Comparison of ENCODE assay signal across 9 cellular contexts in genomic region chr11:92226331-92227232, GRCh38. TPM values are rescaled to one million over a fixed set of nuclear protein-coding genes. Genes with fewer than 3 reads are reported as not detected.
A peak's percentile ranks its signal among the peaks of the same experiment; 100 is the strongest.
DNase-seq lines count a peak whose midpoint lies in the region; ATAC-seq, FAIRE-seq and TF ChIP-seq lines count a peak whose summit lies in the region.
"Had no signal": no experiment of that assay in that cellular context is flagged by ENCODE, and none has a peak within 500 bp of the region (broad histone marks: within the 10 kb centered on the region; RNA-seq: fewer than 3 reads in every experiment).

No MANE protein-coding gene starts in this region.

- H3K4me1 ChIP-seq in iPS-20b (ENCODE audit: insufficient read depth, low read length) (peaks cover 27% of the 10 kb centered on the region; the same call in 1 of the 2 replicates), skeletal muscle tissue (ENCODE audit: control insufficient read depth in 3 of 3, insufficient read depth in 3 of 3, low read length in 3 of 3) (peaks cover 14 to 25% (median 21%) of the 10 kb centered on the region in 3 donors)

- H3K36me3 ChIP-seq in iPS-20b (ENCODE audit: insufficient read depth, low read depth, low read length) (no peaks in the 10 kb centered on the region), skeletal muscle tissue (ENCODE audit: control insufficient read depth in 3 of 3, insufficient read depth in 3 of 3, low read length in 3 of 3) (no peaks in the 10 kb centered on the region)

- H3K9ac ChIP-seq in iPS-20b (ENCODE audit: low read depth, low read length), result peak overlapping the region; percentile 67; the same call in 1 of the 2 replicates
- no peak overlapping the region for H3K9ac ChIP-seq in skeletal muscle tissue (ENCODE audit: low read depth in 1 of 3, low read length in 3 of 3)

- ATAC-seq in GM21526 (IDR thresholded peaks at IDR 0.05; ENCODE audit: low FRiP score, unreplicated experiment), result no peak

- no peak overlapping the region for H3K27ac ChIP-seq in iPS-20b (ENCODE audit: low read length)
- no peak overlapping the region for H3K27ac ChIP-seq in skeletal muscle tissue (ENCODE audit: low read depth, low read length)

- no peaks in the 10 kb centered on the region for H3K9me3 ChIP-seq in iPS-20b (ENCODE audit: insufficient read depth, low read depth, low read length)
- H3K9me3 ChIP-seq in skeletal muscle tissue (ENCODE audit: control insufficient read depth in 3 of 3, low read length in 3 of 3), result no peaks in the 10 kb centered on the region

- DNase-seq in HFF-Myc (ENCODE audit: extremely low read depth, low read depth) (no peak), anterior cingulate cortex (lab: John Stamatoyannopoulos, UW) (peak in 40 of 58 donors; percentile 9 to 82 (median 46)), GM19239 (ENCODE audit: insufficient read length, low spot score) (no peak), NCI-H1436 (lab: John Stamatoyannopoulos, UW) (no peak)

- peak overlapping the region; percentile 22; the same call in 1 of the 2 replicates for H3K4me3 ChIP-seq in HFF-Myc (replicated peaks; ENCODE audit: low read depth, low read length)
- peak overlapping the region; percentile 84 for H3K4me3 ChIP-seq in iPS-20b (ENCODE audit: low read length)
- peak overlapping the region in 2 of 3 donors; percentile 55 to 65 for H3K4me3 ChIP-seq in skeletal muscle tissue (ENCODE audit: low read length in 3 of 3)

- H3K27me3 ChIP-seq in iPS-20b (ENCODE audit: insufficient read depth, low read length) (peaks cover 65% of the 10 kb centered on the region), skeletal muscle tissue (ENCODE audit: control insufficient read depth in 3 of 3, insufficient read depth in 3 of 3, low read length in 3 of 3) (peaks cover 29 to 61% (median 50%) of the 10 kb centered on the region in 3 donors)

- no peak for FAIRE-seq in GM19239 (lab: Jason Lieb, UNC)

- TF ChIP-seq CTCF in HFF-Myc (IDR thresholded peaks at IDR 0.05; ENCODE audit: low read depth, low read length, missing control alignments), result no peak

RNA-seq across cellular contexts. Expression of gene FAT3, which starts 2.0 kb away (rescaled TPM):
- total RNA-seq in skeletal muscle tissue, result 13.6 TPM
- total RNA-seq: dermis microvascular lymphatic vessel endothelial cell, HT-29 had no signal

Comparison
In these comparisons a context has a peak if more than half of its experiments do, and no peak if none do; other contexts are left out.
1. DNase-seq: peak in anterior cingulate cortex (40 of 58); none in HFF-Myc (single experiment), GM19239 (single experiment) and NCI-H1436 (single experiment).
2. H3K4me3 ChIP-seq: peak in every context shown above with its lines; median percentile 84 in iPS-20b; 60 in skeletal muscle tissue; 22 in HFF-Myc.